1 cellular context compared by ENCODE assay signal in genomic region chr19:14407889-14408640, GRCh38.
TF ChIP-seq lines count a peak whose summit lies in the region.

No MANE protein-coding gene starts in this region.

TF ChIP-seq in GM12878, 131 proteins besides CTCF, POLR2A, EP300 and RAD21:
- TF ChIP-seq, protein P1, sequence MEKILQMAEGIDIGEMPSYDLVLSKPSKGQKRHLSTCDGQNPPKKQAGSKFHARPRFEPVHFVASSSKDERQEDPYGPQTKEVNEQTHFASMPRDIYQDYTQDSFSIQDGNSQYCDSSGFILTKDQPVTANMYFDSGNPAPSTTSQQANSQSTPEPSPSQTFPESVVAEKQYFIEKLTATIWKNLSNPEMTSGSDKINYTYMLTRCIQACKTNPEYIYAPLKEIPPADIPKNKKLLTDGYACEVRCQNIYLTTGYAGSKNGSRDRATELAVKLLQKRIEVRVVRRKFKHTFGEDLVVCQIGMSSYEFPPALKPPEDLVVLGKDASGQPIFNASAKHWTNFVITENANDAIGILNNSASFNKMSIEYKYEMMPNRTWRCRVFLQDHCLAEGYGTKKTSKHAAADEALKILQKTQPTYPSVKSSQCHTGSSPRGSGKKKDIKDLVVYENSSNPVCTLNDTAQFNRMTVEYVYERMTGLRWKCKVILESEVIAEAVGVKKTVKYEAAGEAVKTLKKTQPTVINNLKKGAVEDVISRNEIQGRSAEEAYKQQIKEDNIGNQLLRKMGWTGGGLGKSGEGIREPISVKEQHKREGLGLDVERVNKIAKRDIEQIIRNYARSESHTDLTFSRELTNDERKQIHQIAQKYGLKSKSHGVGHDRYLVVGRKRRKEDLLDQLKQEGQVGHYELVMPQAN (conservative IDR thresholded peaks at IDR 0.05), result no peak
- TF ChIP-seq RBBP5 (conservative IDR thresholded peaks at IDR 0.05) (no peak), ZNF217 (IDR thresholded peaks at IDR 0.05) (no peak), ZZZ3 (IDR thresholded peaks at IDR 0.05; ENCODE audit: control insufficient read depth, insufficient read length, low read depth) (no peak), NR2C1 (IDR thresholded peaks at IDR 0.05) (no peak), POLR2AphosphoS5 (IDR thresholded peaks at IDR 0.05; ENCODE audit: low read length) (peak; percentile 94), PML (IDR thresholded peaks at IDR 0.05; ENCODE audit: low read length) (peak; percentile 36; the same call in 1 of the 2 replicates), STAT3 (IDR thresholded peaks at IDR 0.05; ENCODE audit: low read depth, low read length) (no peak), IKZF1 (conservative IDR thresholded peaks at IDR 0.05) (no peak), KDM1A (IDR thresholded peaks at IDR 0.05; ENCODE audit: borderline replicate concordance) (no peak), RCOR1 (conservative IDR thresholded peaks at IDR 0.05; ENCODE audit: low read depth, low read length) (no peak), RELB (IDR thresholded peaks at IDR 0.05; ENCODE audit: low read depth) (no peak), PBX3 (IDR thresholded peaks at IDR 0.05; ENCODE audit: insufficient replicate concordance, low read depth, low read length) (no peak), LARP7 (IDR thresholded peaks at IDR 0.05) (no peak), POLR2AphosphoS2 (IDR thresholded peaks at IDR 0.05; ENCODE audit: low read depth, low read length) (peak; percentile 24; the same call in 1 of the 2 replicates), CHD4 (IDR thresholded peaks at IDR 0.05) (no peak), ZNF384 (IDR thresholded peaks at IDR 0.05; ENCODE audit: borderline replicate concordance, low read depth, low read length) (no peak), RUNX3 (IDR thresholded peaks at IDR 0.05; ENCODE audit: low read length) (no peak), SREBF1 (IDR thresholded peaks at IDR 0.05; ENCODE audit: low read length) (no peak), SMC3 (IDR thresholded peaks at IDR 0.05; ENCODE audit: borderline replicate concordance, low read length) (no peak), BCL3 (IDR thresholded peaks at IDR 0.05; ENCODE audit: borderline replicate concordance, insufficient read depth, low read depth, low read length, poor library complexity, severe bottlenecking) (peak; percentile 60), FOXK2 (IDR thresholded peaks at IDR 0.05) (no peak), ZNF24 (IDR thresholded peaks at IDR 0.05) (no peak), MYC (IDR thresholded peaks at IDR 0.05; ENCODE audit: insufficient read depth, insufficient read length, insufficient replicate concordance, low read length, severe bottlenecking) (no peak), NFIC (IDR thresholded peaks at IDR 0.05; ENCODE audit: low read depth, low read length) (no peak), SREBF2 (IDR thresholded peaks at IDR 0.05; ENCODE audit: low read length) (no peak), CEBPB (IDR thresholded peaks at IDR 0.05; ENCODE audit: borderline replicate concordance in 1 of 2, low read depth in 2 of 2, low read length in 2 of 2) (no peak), CREB1 (IDR thresholded peaks at IDR 0.05; ENCODE audit: low read depth) (no peak)
- TF ChIP-seq, protein P2, sequence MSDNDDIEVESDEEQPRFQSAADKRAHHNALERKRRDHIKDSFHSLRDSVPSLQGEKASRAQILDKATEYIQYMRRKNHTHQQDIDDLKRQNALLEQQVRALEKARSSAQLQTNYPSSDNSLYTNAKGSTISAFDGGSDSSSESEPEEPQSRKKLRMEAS (IDR thresholded peaks at IDR 0.05; ENCODE audit: low read depth, low read length), result no peak
- TF ChIP-seq, protein P3, sequence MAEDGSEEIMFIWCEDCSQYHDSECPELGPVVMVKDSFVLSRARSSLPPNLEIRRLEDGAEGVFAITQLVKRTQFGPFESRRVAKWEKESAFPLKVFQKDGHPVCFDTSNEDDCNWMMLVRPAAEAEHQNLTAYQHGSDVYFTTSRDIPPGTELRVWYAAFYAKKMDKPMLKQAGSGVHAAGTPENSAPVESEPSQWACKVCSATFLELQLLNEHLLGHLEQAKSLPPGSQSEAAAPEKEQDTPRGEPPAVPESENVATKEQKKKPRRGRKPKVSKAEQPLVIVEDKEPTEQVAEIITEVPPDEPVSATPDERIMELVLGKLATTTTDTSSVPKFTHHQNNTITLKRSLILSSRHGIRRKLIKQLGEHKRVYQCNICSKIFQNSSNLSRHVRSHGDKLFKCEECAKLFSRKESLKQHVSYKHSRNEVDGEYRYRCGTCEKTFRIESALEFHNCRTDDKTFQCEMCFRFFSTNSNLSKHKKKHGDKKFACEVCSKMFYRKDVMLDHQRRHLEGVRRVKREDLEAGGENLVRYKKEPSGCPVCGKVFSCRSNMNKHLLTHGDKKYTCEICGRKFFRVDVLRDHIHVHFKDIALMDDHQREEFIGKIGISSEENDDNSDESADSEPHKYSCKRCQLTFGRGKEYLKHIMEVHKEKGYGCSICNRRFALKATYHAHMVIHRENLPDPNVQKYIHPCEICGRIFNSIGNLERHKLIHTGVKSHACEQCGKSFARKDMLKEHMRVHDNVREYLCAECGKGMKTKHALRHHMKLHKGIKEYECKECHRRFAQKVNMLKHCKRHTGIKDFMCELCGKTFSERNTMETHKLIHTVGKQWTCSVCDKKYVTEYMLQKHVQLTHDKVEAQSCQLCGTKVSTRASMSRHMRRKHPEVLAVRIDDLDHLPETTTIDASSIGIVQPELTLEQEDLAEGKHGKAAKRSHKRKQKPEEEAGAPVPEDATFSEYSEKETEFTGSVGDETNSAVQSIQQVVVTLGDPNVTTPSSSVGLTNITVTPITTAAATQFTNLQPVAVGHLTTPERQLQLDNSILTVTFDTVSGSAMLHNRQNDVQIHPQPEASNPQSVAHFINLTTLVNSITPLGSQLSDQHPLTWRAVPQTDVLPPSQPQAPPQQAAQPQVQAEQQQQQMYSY (CRISPR knock-in tag; IDR thresholded peaks at IDR 0.05), result no peak
- TF ChIP-seq, protein P4, sequence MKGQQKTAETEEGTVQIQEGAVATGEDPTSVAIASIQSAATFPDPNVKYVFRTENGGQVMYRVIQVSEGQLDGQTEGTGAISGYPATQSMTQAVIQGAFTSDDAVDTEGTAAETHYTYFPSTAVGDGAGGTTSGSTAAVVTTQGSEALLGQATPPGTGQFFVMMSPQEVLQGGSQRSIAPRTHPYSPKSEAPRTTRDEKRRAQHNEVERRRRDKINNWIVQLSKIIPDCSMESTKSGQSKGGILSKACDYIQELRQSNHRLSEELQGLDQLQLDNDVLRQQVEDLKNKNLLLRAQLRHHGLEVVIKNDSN (IDR thresholded peaks at IDR 0.05; ENCODE audit: borderline replicate concordance, extremely low read length, insufficient read depth, low read depth, low read length), result no peak
TF ChIP-seq in GM12878: peak in this region for 4.
